Comparison of ENCODE assay signal across 8 cellular contexts in genomic region chr10:24483701-24484100, GRCh38.
DNase-seq lines count a peak whose midpoint lies in the region; ATAC-seq and TF ChIP-seq lines count a peak whose summit lies in the region.
"Had no signal": no experiment of that assay in that cellular context is flagged by ENCODE, and none has a peak within 500 bp of the region (broad histone marks: within the 10 kb centered on the region; RNA-seq: fewer than 3 reads in every experiment).

No MANE protein-coding gene starts in this region.

- DNase-seq in HEK293T (ENCODE audit: extremely low spot score) (peak; percentile 16), MV-4-11 (lab: John Stamatoyannopoulos, UW) (peak; percentile 38), mucosa of gallbladder (ENCODE audit: low spot score) (peak; percentile 85), GDM1 (lab: John Stamatoyannopoulos, UW) (no peak), NCI-H2171 treated with DMSO at 0.1 percent for 48 hours (lab: John Stamatoyannopoulos, UW) (no peak)

- no peak for TF ChIP-seq CTCF in brain (conservative IDR thresholded peaks at IDR 0.05)

- H3K4me3 Mint-ChIP-seq in brain: no peak overlapping the region
- H3K4me3 Mint-ChIP-seq: T-cell had no signal

- no peak for TF ChIP-seq POLR2A in GM18505 (IDR thresholded peaks at IDR 0.05; ENCODE audit: borderline replicate concordance, extremely low read depth, insufficient read depth, insufficient read length)

- peak overlapping the region in 3 of 5 experiments; percentile 4 to 11 (median 5) for H3K27ac Mint-ChIP-seq in brain

- peaks cover 4% of the 10 kb centered on the region for H3K27me3 Mint-ChIP-seq in brain

- POLR2A ChIA-PET in HEK293T (lab: Yijun Ruan, JAX): no interaction called here

- peak; percentile 59 for ATAC-seq in GM18505 (IDR thresholded peaks at IDR 0.05; ENCODE audit: unreplicated experiment)

- H3K4me1 Mint-ChIP-seq in brain: peaks cover 11% of the 10 kb centered on the region

- CTCF ChIA-PET in HEK293T (lab: Yijun Ruan, JAX): interaction anchor here (0.6 kb wide), 1 partner anchor 66 kb away, joined by 3 read pairs; no protein-coding TSS in a partner anchor

- peaks cover 4% of the 10 kb centered on the region for H3K36me3 Mint-ChIP-seq in brain
- H3K36me3 Mint-ChIP-seq: T-cell had no signal

- peaks cover 0 to 6% (median 4%) of the 10 kb centered on the region in 5 experiments for H3K9me3 Mint-ChIP-seq in brain

TF ChIP-seq in HEK293T, 16 proteins besides CTCF, POLR2A, EP300 and RAD21:
- TF ChIP-seq CTBP1 (IDR thresholded peaks at IDR 0.05; ENCODE audit: borderline replicate concordance): no peak
- TF ChIP-seq FOXA1 (IDR thresholded peaks at IDR 0.05): no peak
- TF ChIP-seq ZNF384 (IDR thresholded peaks at IDR 0.05): no peak
- TF ChIP-seq SUZ12 (IDR thresholded peaks at IDR 0.05): no peak
- no peak for TF ChIP-seq ARNT (IDR thresholded peaks at IDR 0.05)
- no peak for TF ChIP-seq FOXK2 (IDR thresholded peaks at IDR 0.05)
- no peak for TF ChIP-seq LEF1 (IDR thresholded peaks at IDR 0.05; ENCODE audit: borderline replicate concordance)
- TF ChIP-seq ELF4 (IDR thresholded peaks at IDR 0.05): no peak
- no peak for TF ChIP-seq SP1 (IDR thresholded peaks at IDR 0.05)
- TF ChIP-seq L3MBTL2 (conservative IDR thresholded peaks at IDR 0.05): no peak
- TF ChIP-seq FOXM1 (IDR thresholded peaks at IDR 0.05; ENCODE audit: borderline replicate concordance): no peak
- TF ChIP-seq, protein P1, sequence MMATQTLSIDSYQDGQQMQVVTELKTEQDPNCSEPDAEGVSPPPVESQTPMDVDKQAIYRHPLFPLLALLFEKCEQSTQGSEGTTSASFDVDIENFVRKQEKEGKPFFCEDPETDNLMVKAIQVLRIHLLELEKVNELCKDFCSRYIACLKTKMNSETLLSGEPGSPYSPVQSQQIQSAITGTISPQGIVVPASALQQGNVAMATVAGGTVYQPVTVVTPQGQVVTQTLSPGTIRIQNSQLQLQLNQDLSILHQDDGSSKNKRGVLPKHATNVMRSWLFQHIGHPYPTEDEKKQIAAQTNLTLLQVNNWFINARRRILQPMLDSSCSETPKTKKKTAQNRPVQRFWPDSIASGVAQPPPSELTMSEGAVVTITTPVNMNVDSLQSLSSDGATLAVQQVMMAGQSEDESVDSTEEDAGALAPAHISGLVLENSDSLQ (IDR thresholded peaks at IDR 0.05): no peak
TF ChIP-seq in HEK293T: peak in this region for 0.

Comparison
In these comparisons a context has a peak if more than half of its experiments do, and no peak if none do; other contexts are left out.
1. DNase-seq: peak in HEK293T (single experiment), MV-4-11 (single experiment) and mucosa of gallbladder (single experiment); none in GDM1 (single experiment) and NCI-H2171 treated with DMSO at 0.1 percent for 48 hours (single experiment).